Comparison of ENCODE assay signal across 18 cellular contexts in genomic region chr3:167851171-167851570, GRCh38.
"Had no signal": no experiment of that assay in that cellular context is flagged by ENCODE, and none has a peak within 500 bp of the region (broad histone marks: within the 10 kb centered on the region; RNA-seq: fewer than 3 reads in every experiment).

No MANE protein-coding gene starts in this region.

- H3K4me3 Mint-ChIP-seq: activated B cell treated with CpG ODN at 0.5 μM for 24 hours; activated CD4-positive, alpha-beta memory T cell treated with anti-CD3 and anti-CD28 coated beads for 36 hours; activated naive CD8-positive, alpha-beta T cell treated with anti-CD3 and anti-CD28 coated beads, Interleukin-2, amount 10 ng/mL, durations not matched to agents 7 days and 5 days; naive B cell; neural crest cell had no signal

- H2AFZ ChIP-seq: hepatocyte had no signal

- H3K36me3 ChIP-seq: tibial artery had no signal

- DNase-seq: activated B cell treated with CpG ODN at 0.5 μM for 24 hours; activated CD4-positive, alpha-beta memory T cell treated with anti-CD3 and anti-CD28 coated beads for 36 hours; activated CD4-positive, alpha-beta T cell treated with anti-CD3 and anti-CD28 coated beads for 4 hours; activated naive CD4-positive, alpha-beta T cell treated with Interleukin-2 at 50 U/mL for 16 hours; activated naive CD8-positive, alpha-beta T cell treated with anti-CD3 and anti-CD28 coated beads, Interleukin-2, amount 10 ng/mL, durations not matched to agents 7 days and 5 days; activated T-cell treated with anti-CD3 and anti-CD28 coated beads for 4 hours; cerebellar nuclear complex; cortex of kidney; mesenchymal stem cell; mucosa of descending colon; naive B cell; retina; stimulated activated naive CD8-positive, alpha-beta T cell treated with anti-CD3 and anti-CD28 coated beads, Interleukin-15, Interleukin-2, amounts not matched to agents 100 U/mL and 50 U/mL, for 24 hours; substantia nigra; T-helper 9 cell; tibial artery had no signal

- H3K4me3 ChIP-seq: hepatocyte, mucosa of descending colon, tibial artery had no signal

- H3K79me2 ChIP-seq: hepatocyte had no signal

- H3K4me1 Mint-ChIP-seq: activated B cell treated with CpG ODN at 0.5 μM for 24 hours; activated naive CD8-positive, alpha-beta T cell treated with anti-CD3 and anti-CD28 coated beads, Interleukin-2, amount 10 ng/mL, durations not matched to agents 7 days and 5 days; naive B cell; neural crest cell had no signal

- ATAC-seq: mucosa of descending colon; stimulated activated naive CD8-positive, alpha-beta T cell treated with anti-CD3 and anti-CD28 coated beads, Interleukin-15, Interleukin-2, amounts not matched to agents 100 U/mL and 50 U/mL, for 24 hours had no signal

- H3K27me3 ChIP-seq: hepatocyte, tibial artery had no signal

- H3K4me2 ChIP-seq: hepatocyte had no signal

- H3K27ac ChIP-seq: hepatocyte, tibial artery had no signal

- H3K27ac Mint-ChIP-seq: activated B cell treated with CpG ODN at 0.5 μM for 24 hours; activated CD4-positive, alpha-beta memory T cell treated with anti-CD3 and anti-CD28 coated beads for 36 hours; activated naive CD8-positive, alpha-beta T cell treated with anti-CD3 and anti-CD28 coated beads, Interleukin-2, amount 10 ng/mL, durations not matched to agents 7 days and 5 days had no signal

- H3K9me3 ChIP-seq: mucosa of descending colon, tibial artery had no signal

- H3K9me3 Mint-ChIP-seq: activated CD4-positive, alpha-beta memory T cell treated with anti-CD3 and anti-CD28 coated beads for 36 hours; neural crest cell had no signal

- H3K27me3 Mint-ChIP-seq: activated B cell treated with CpG ODN at 0.5 μM for 24 hours; activated CD4-positive, alpha-beta memory T cell treated with anti-CD3 and anti-CD28 coated beads for 36 hours; naive B cell had no signal

- H3K36me3 Mint-ChIP-seq: activated CD4-positive, alpha-beta memory T cell treated with anti-CD3 and anti-CD28 coated beads for 36 hours; activated naive CD8-positive, alpha-beta T cell treated with anti-CD3 and anti-CD28 coated beads, Interleukin-2, amount 10 ng/mL, durations not matched to agents 7 days and 5 days; naive B cell had no signal
